Comparison of ENCODE assay signal across 19 cellular contexts in the genomic region with DNA sequence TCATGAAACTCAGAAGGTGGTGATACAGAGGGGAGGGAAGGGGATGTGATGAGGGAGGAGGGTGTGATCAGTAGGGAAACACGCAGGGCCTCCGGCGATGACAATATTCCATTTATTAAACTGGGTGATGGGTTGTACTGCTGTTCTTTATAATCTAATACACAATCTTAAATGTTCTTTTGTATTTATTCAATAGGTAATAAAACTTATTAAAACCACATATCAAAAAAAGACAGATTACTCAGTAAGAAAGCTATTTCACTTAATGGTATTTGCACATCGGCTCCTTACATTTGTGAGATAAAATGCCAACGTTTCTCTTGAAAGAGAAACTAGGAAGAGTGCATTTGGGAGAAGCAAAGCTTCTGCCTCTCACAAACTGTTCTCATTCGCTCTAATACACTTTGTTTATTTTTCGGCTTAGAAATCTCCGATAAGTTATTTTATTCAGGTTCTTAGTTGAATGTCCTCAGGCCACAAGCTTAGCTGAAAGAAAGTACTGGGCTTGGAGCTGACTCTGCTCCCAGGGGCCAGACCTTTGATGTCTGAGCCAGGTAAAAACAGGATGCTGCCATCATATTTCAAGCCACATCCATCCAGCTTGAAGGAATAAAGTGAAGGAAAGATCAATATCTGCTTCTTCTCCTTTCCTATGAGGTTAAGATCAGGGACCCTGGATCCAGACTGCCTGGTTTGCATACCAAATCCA. TPM values are rescaled to one million over a fixed set of nuclear protein-coding genes. Genes with fewer than 3 reads are reported as not detected.
"Had no signal": no experiment of that assay in that cellular context is flagged by ENCODE, and none has a peak within 500 bp of the region (broad histone marks: within the 10 kb centered on the region; RNA-seq: fewer than 3 reads in every experiment).

No MANE protein-coding gene starts in this region.

- H3K27me3 ChIP-seq: gastroesophageal sphincter, right atrium auricular region, tibial nerve, vagina had no signal

- DNase-seq: activated CD4-positive, alpha-beta T cell treated with anti-CD3 and anti-CD28 coated beads, Interleukin-2, amount 10 ng/mL, durations not matched to agents 7 days and 5 days; activated CD4-positive, CD25-positive, alpha-beta regulatory T cell; activated gamma-delta T cell treated with Interleukin-2 at 50 U/mL for 16 hours; amniotic stem cell; effector CD8-positive, alpha-beta T cell; heart right ventricle; mucosa of descending colon; naive thymus-derived CD4-positive, alpha-beta T cell; stimulated activated CD4-positive, alpha-beta T cell treated with anti-CD3 and anti-CD28 coated beads, Interleukin-4, amount 100 ng/mL, for 24 hours; stimulated activated naive CD4-positive, alpha-beta T cell; T-helper 2 cell had no signal

- H3K9me3 Mint-ChIP-seq: activated CD4-positive, alpha-beta T cell treated with anti-CD3 and anti-CD28 coated beads, Interleukin-2, amount 10 ng/mL, durations not matched to agents 7 days and 5 days had no signal

- H3K4me1 ChIP-seq: gastroesophageal sphincter, heart right ventricle, right atrium auricular region had no signal

- H3K27ac Mint-ChIP-seq: activated CD4-positive, alpha-beta T cell treated with anti-CD3 and anti-CD28 coated beads, Interleukin-2, amount 10 ng/mL, durations not matched to agents 7 days and 5 days; activated naive CD8-positive, alpha-beta T cell; naive thymus-derived CD4-positive, alpha-beta T cell had no signal

- H3K4me3 Mint-ChIP-seq: activated CD4-positive, alpha-beta T cell treated with anti-CD3 and anti-CD28 coated beads, Interleukin-2, amount 10 ng/mL, durations not matched to agents 7 days and 5 days; activated naive CD8-positive, alpha-beta T cell; brain; naive thymus-derived CD4-positive, alpha-beta T cell had no signal

- FAIRE-seq: TTC549 had no signal

- H3K4me3 ChIP-seq: gastroesophageal sphincter, heart right ventricle, lung, mucosa of descending colon, right atrium auricular region, tibial nerve, vagina had no signal

- ATAC-seq: gastroesophageal sphincter; heart right ventricle; mucosa of descending colon; naive thymus-derived CD4-positive, alpha-beta T cell had no signal

- H3K36me3 Mint-ChIP-seq: activated naive CD8-positive, alpha-beta T cell; naive thymus-derived CD4-positive, alpha-beta T cell had no signal

- H3K9me3 ChIP-seq: gastroesophageal sphincter, mucosa of descending colon, tibial nerve, vagina had no signal

- H3K27ac ChIP-seq: gastroesophageal sphincter, heart right ventricle, right atrium auricular region, tibial nerve, vagina had no signal

- H3K36me3 ChIP-seq: gastroesophageal sphincter, heart right ventricle, right atrium auricular region, tibial nerve, vagina had no signal

- H3K4me1 Mint-ChIP-seq: activated CD4-positive, alpha-beta T cell treated with anti-CD3 and anti-CD28 coated beads, Interleukin-2, amount 10 ng/mL, durations not matched to agents 7 days and 5 days; naive thymus-derived CD4-positive, alpha-beta T cell had no signal

RNA-seq across cellular contexts. Expression of a gene that starts 17.5 kb away (rescaled TPM):
- polyA plus RNA-seq: naive thymus-derived CD4-positive, alpha-beta T cell had no signal
